In the genomic region with DNA sequence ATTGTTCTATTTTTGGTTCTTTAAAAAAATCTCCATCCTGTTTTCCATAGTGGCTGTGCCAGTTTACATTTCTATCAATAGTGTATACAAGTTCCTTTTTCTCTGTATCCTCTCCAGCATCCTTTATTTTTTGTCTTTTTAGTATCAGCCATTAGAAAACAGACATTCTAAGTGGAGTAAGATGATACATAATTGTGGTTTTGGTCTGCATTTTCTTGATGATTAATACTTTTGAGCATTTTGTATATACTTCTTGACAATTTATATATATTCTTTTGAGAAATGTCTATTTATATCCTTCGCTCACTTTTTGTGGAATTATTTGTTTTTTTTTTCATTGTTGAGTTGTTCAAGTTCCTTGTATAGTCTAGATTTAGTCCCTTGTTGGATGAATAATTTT, we compare ENCODE assay signal across 28 cellular contexts.
"Had no signal": no experiment of that assay in that cellular context is flagged by ENCODE, and none has a peak within 500 bp of the region (broad histone marks: within the 10 kb centered on the region; RNA-seq: fewer than 3 reads in every experiment).

No MANE protein-coding gene starts in this region.

- H3K9me3 Mint-ChIP-seq: stimulated activated naive CD8-positive, alpha-beta T cell treated with anti-CD3 and anti-CD28 coated beads, Interleukin-15, amount 100 ng/mL, for 72 hours had no signal

- H3K4me1 ChIP-seq: esophagus squamous epithelium, parathyroid adenoma, right lobe of liver, suprapubic skin, transverse colon, vagina had no signal

- H3K79me2 ChIP-seq: parathyroid adenoma had no signal

- H3K27me3 ChIP-seq: esophagus squamous epithelium, foreskin keratinocyte, neutrophil, right lobe of liver, suprapubic skin, transverse colon, vagina had no signal

- DNase-seq: cortex of kidney; effector memory CD8-positive, alpha-beta T cell; erythroblast; esophagus squamous epithelium; foreskin keratinocyte; kidney; mesenchymal stem cell; mucosa of descending colon; naive B cell; right lobe of liver; small intestine; stimulated activated CD4-positive, alpha-beta T cell treated with anti-CD3 and anti-CD28 coated beads, Interleukin-12 subunit alpha, Interleukin-12 subunit beta, amount 100 ng/mL, for 4 hours; stimulated activated CD4-positive, alpha-beta T cell treated with anti-CD3 and anti-CD28 coated beads, Interleukin-1b, Interleukin-23, amount 100 ng/mL, for 48 hours; stimulated activated CD4-positive, alpha-beta T cell treated with anti-CD3 and anti-CD28 coated beads, Interleukin-4, amount 100 ng/mL, for 1 hour; stimulated activated CD8-positive, alpha-beta memory T cell treated with anti-CD3 and anti-CD28 coated beads, Interleukin-4, amount 100 ng/mL, for 48 hours; stimulated activated naive CD4-positive, alpha-beta T cell; stimulated activated naive CD8-positive, alpha-beta T cell treated with anti-CD3 and anti-CD28 coated beads, Interleukin-15, amount 100 ng/mL, for 72 hours; transverse colon had no signal

- H3K27ac ChIP-seq: esophagus squamous epithelium, foreskin keratinocyte, neutrophil, parathyroid adenoma, right lobe of liver, suprapubic skin, transverse colon, vagina had no signal

- H3K4me3 ChIP-seq: esophagus squamous epithelium, mucosa of descending colon, right lobe of liver, suprapubic skin, transverse colon, vagina had no signal

- H3K27ac Mint-ChIP-seq: effector memory CD8-positive, alpha-beta T cell; mesothelial cell of epicardium; naive B cell; natural killer cell treated with Interleukin-12 subunit alpha and Interleukin-12 subunit beta and Interleukin-15 and Interleukin-18, amount 100 ng/mL, for 72 hours; progenitor cell of endocrine pancreas; stimulated activated naive CD8-positive, alpha-beta T cell treated with anti-CD3 and anti-CD28 coated beads, Interleukin-15, amount 100 ng/mL, for 72 hours had no signal

- H2AFZ ChIP-seq: parathyroid adenoma had no signal

- ATAC-seq: effector memory CD8-positive, alpha-beta T cell; foreskin keratinocyte; left lobe of liver; mucosa of descending colon; natural killer cell treated with Interleukin-12 subunit alpha and Interleukin-12 subunit beta and Interleukin-15 and Interleukin-18, amount 100 ng/mL, for 72 hours; right lobe of liver; stimulated activated naive CD8-positive, alpha-beta T cell treated with anti-CD3 and anti-CD28 coated beads, Interleukin-15, amount 100 ng/mL, for 72 hours had no signal

- H3K36me3 Mint-ChIP-seq: mesothelial cell of epicardium; naive B cell; natural killer cell treated with Interleukin-12 subunit alpha and Interleukin-12 subunit beta and Interleukin-15 and Interleukin-18, amount 100 ng/mL, for 72 hours had no signal

- H3K36me3 ChIP-seq: esophagus squamous epithelium, neutrophil, right lobe of liver, suprapubic skin, transverse colon, vagina had no signal

- H3K9me3 ChIP-seq: esophagus squamous epithelium, mucosa of descending colon, neutrophil, right lobe of liver, suprapubic skin, transverse colon, vagina had no signal

- H3K4me3 Mint-ChIP-seq: effector memory CD8-positive, alpha-beta T cell; mesothelial cell of epicardium; naive B cell; natural killer cell treated with Interleukin-12 subunit alpha and Interleukin-12 subunit beta and Interleukin-15 and Interleukin-18, amount 100 ng/mL, for 72 hours; neural crest cell; stimulated activated naive CD8-positive, alpha-beta T cell treated with anti-CD3 and anti-CD28 coated beads, Interleukin-15, amount 100 ng/mL, for 72 hours had no signal

- FAIRE-seq: endometrium, kidney, small intestine had no signal

- H3K9ac ChIP-seq: parathyroid adenoma had no signal

- H3K27me3 Mint-ChIP-seq: effector memory CD8-positive, alpha-beta T cell; naive B cell; natural killer cell treated with Interleukin-12 subunit alpha and Interleukin-12 subunit beta and Interleukin-15 and Interleukin-18, amount 100 ng/mL, for 72 hours; progenitor cell of endocrine pancreas; stimulated activated naive CD8-positive, alpha-beta T cell treated with anti-CD3 and anti-CD28 coated beads, Interleukin-15, amount 100 ng/mL, for 72 hours had no signal

- H3K4me1 Mint-ChIP-seq: mesothelial cell of epicardium; naive B cell; neural crest cell; stimulated activated naive CD8-positive, alpha-beta T cell treated with anti-CD3 and anti-CD28 coated beads, Interleukin-15, amount 100 ng/mL, for 72 hours had no signal
